In genomic region chr1:53295295-53295694, GRCh38 we compare ENCODE assay signal across 16 cellular contexts. TPM values are rescaled to one million over a fixed set of nuclear protein-coding genes. Genes with fewer than 3 reads are reported as not detected.
A peak's percentile ranks its signal among the peaks of the same experiment; 100 is the strongest.
DNase-seq lines count a peak whose midpoint lies in the region; ATAC-seq, FAIRE-seq and TF ChIP-seq lines count a peak whose summit lies in the region.
"Had no signal": no experiment of that assay in that cellular context is flagged by ENCODE, and none has a peak within 500 bp of the region (broad histone marks: within the 10 kb centered on the region; RNA-seq: fewer than 3 reads in every experiment).

No MANE protein-coding gene starts in this region.

- DNase-seq in T-helper 1 cell (no peak), fibroblast of gingiva (ENCODE audit: low read depth) (peak; percentile 48), NCI-H510A (lab: John Stamatoyannopoulos, UW) (no peak), H54 (ENCODE audit: insufficient read length, low spot score) (no peak)
- no peak for DNase-seq in activated CD4-positive, alpha-beta memory T cell treated with anti-CD3 and anti-CD28 coated beads, Interleukin-2, amount 10 ng/mL, durations not matched to agents 7 days and 5 days
- DNase-seq in naive thymus-derived CD8-positive, alpha-beta T cell: no peak
- DNase-seq: cerebellar nuclear complex, hippocampal formation, PC-9, psoas muscle had no signal

- no peak for FAIRE-seq in H54 (lab: Jason Lieb, UNC)
- FAIRE-seq: keratinocyte had no signal

- H3K36me3 Mint-ChIP-seq in T-helper 1 cell treated with Interleukin-12 subunit alpha and Interleukin-12 subunit beta and Interleukin-4 antibody, amounts not matched to agents 30 μg/mL and 1 μg/mL, for 36 hours (ENCODE audit: low read depth): peaks cover 2% of the 10 kb centered on the region
- peaks cover 7% of the 10 kb centered on the region for H3K36me3 Mint-ChIP-seq in activated CD4-positive, alpha-beta memory T cell treated with anti-CD3 and anti-CD28 coated beads, Interleukin-2, amount 10 ng/mL, durations not matched to agents 7 days and 5 days (ENCODE audit: low read depth)
- peaks cover 17% of the 10 kb centered on the region for H3K36me3 Mint-ChIP-seq in stimulated activated memory B cell treated with anti-CD40 and anti-IgM and Interleukin-4, amounts not matched to agents 10 μg/mL and 1 μg/mL and 100 μg/mL, for 72 hours
- H3K36me3 Mint-ChIP-seq in naive thymus-derived CD8-positive, alpha-beta T cell: no peaks in the 10 kb centered on the region
- H3K36me3 Mint-ChIP-seq: activated naive CD8-positive, alpha-beta T cell had no signal

- POLR2A ChIA-PET in activated CD4-positive, alpha-beta memory T cell treated with anti-CD3 and anti-CD28 coated beads, Interleukin-2, amount 10 ng/mL, durations not matched to agents 7 days and 5 days (lab: Charles Lee): interaction anchor here (1.0 to 5.0 kb wide), 4 partner anchors 8 to 31 kb away, joined by 3 to 40 read pairs (median 4); partner anchors contain the start of gene LRP8
- POLR2A ChIA-PET in naive thymus-derived CD8-positive, alpha-beta T cell (lab: Charles Lee): no interaction called here

- no peaks in the 10 kb centered on the region for H3K9me3 Mint-ChIP-seq in T-helper 1 cell treated with Interleukin-12 subunit alpha and Interleukin-12 subunit beta and Interleukin-4 antibody, amounts not matched to agents 30 μg/mL and 1 μg/mL, for 36 hours
- no peaks in the 10 kb centered on the region for H3K9me3 Mint-ChIP-seq in activated CD4-positive, alpha-beta memory T cell treated with anti-CD3 and anti-CD28 coated beads, Interleukin-2, amount 10 ng/mL, durations not matched to agents 7 days and 5 days
- no peaks in the 10 kb centered on the region for H3K9me3 Mint-ChIP-seq in stimulated activated memory B cell treated with anti-CD40 and anti-IgM and Interleukin-4, amounts not matched to agents 10 μg/mL and 1 μg/mL and 100 μg/mL, for 72 hours
- H3K9me3 Mint-ChIP-seq in naive thymus-derived CD8-positive, alpha-beta T cell: no peaks in the 10 kb centered on the region
- H3K9me3 Mint-ChIP-seq: activated T-cell treated with anti-CD3 and anti-CD28 coated beads, Interleukin-2, amount 50 U/mL, for 24 hours; nephron had no signal

- H3K4me1 Mint-ChIP-seq in T-helper 1 cell treated with Interleukin-12 subunit alpha and Interleukin-12 subunit beta and Interleukin-4 antibody, amounts not matched to agents 30 μg/mL and 1 μg/mL, for 36 hours (ENCODE audit: low read depth): peaks cover 51% of the 10 kb centered on the region
- H3K4me1 Mint-ChIP-seq in activated CD4-positive, alpha-beta memory T cell treated with anti-CD3 and anti-CD28 coated beads, Interleukin-2, amount 10 ng/mL, durations not matched to agents 7 days and 5 days: peaks cover 55% of the 10 kb centered on the region
- peaks cover 53% of the 10 kb centered on the region for H3K4me1 Mint-ChIP-seq in stimulated activated memory B cell treated with anti-CD40 and anti-IgM and Interleukin-4, amounts not matched to agents 10 μg/mL and 1 μg/mL and 100 μg/mL, for 72 hours
- peaks cover 2 to 28% (median 18%) of the 10 kb centered on the region in 4 donors for H3K4me1 Mint-ChIP-seq in naive thymus-derived CD8-positive, alpha-beta T cell

- peak overlapping the region; percentile 91 for H3K27ac Mint-ChIP-seq in T-helper 1 cell treated with Interleukin-12 subunit alpha and Interleukin-12 subunit beta and Interleukin-4 antibody, amounts not matched to agents 30 μg/mL and 1 μg/mL, for 36 hours
- peak overlapping the region; percentile 90 for H3K27ac Mint-ChIP-seq in activated CD4-positive, alpha-beta memory T cell treated with anti-CD3 and anti-CD28 coated beads, Interleukin-2, amount 10 ng/mL, durations not matched to agents 7 days and 5 days
- peak overlapping the region; percentile 58 for H3K27ac Mint-ChIP-seq in stimulated activated memory B cell treated with anti-CD40 and anti-IgM and Interleukin-4, amounts not matched to agents 10 μg/mL and 1 μg/mL and 100 μg/mL, for 72 hours
- no peak overlapping the region for H3K27ac Mint-ChIP-seq in naive thymus-derived CD8-positive, alpha-beta T cell
- H3K27ac Mint-ChIP-seq: activated naive CD8-positive, alpha-beta T cell had no signal

- no peak overlapping the region for H3K4me3 Mint-ChIP-seq in T-helper 1 cell treated with Interleukin-12 subunit alpha and Interleukin-12 subunit beta and Interleukin-4 antibody, amounts not matched to agents 30 μg/mL and 1 μg/mL, for 36 hours
- H3K4me3 Mint-ChIP-seq in activated CD4-positive, alpha-beta memory T cell treated with anti-CD3 and anti-CD28 coated beads, Interleukin-2, amount 10 ng/mL, durations not matched to agents 7 days and 5 days: no peak overlapping the region
- H3K4me3 Mint-ChIP-seq in stimulated activated memory B cell treated with anti-CD40 and anti-IgM and Interleukin-4, amounts not matched to agents 10 μg/mL and 1 μg/mL and 100 μg/mL, for 72 hours: no peak overlapping the region
- no peak overlapping the region for H3K4me3 Mint-ChIP-seq in naive thymus-derived CD8-positive, alpha-beta T cell
- H3K4me3 Mint-ChIP-seq: activated naive CD8-positive, alpha-beta T cell; activated T-cell treated with anti-CD3 and anti-CD28 coated beads, Interleukin-2, amount 50 U/mL, for 24 hours had no signal

- TF ChIP-seq POLR2A in H54 (IDR thresholded peaks at IDR 0.05; ENCODE audit: low read depth, low read length): no peak

- no peaks in the 10 kb centered on the region for H3K27me3 Mint-ChIP-seq in T-helper 1 cell treated with Interleukin-12 subunit alpha and Interleukin-12 subunit beta and Interleukin-4 antibody, amounts not matched to agents 30 μg/mL and 1 μg/mL, for 36 hours (ENCODE audit: low read depth)
- H3K27me3 Mint-ChIP-seq in activated CD4-positive, alpha-beta memory T cell treated with anti-CD3 and anti-CD28 coated beads, Interleukin-2, amount 10 ng/mL, durations not matched to agents 7 days and 5 days: no peaks in the 10 kb centered on the region
- H3K27me3 Mint-ChIP-seq in stimulated activated memory B cell treated with anti-CD40 and anti-IgM and Interleukin-4, amounts not matched to agents 10 μg/mL and 1 μg/mL and 100 μg/mL, for 72 hours: no peaks in the 10 kb centered on the region
- H3K27me3 Mint-ChIP-seq in naive thymus-derived CD8-positive, alpha-beta T cell: no peaks in the 10 kb centered on the region
- H3K27me3 Mint-ChIP-seq: activated naive CD8-positive, alpha-beta T cell; activated T-cell treated with anti-CD3 and anti-CD28 coated beads, Interleukin-2, amount 50 U/mL, for 24 hours had no signal

- CTCF ChIA-PET in activated CD4-positive, alpha-beta memory T cell treated with anti-CD3 and anti-CD28 coated beads, Interleukin-2, amount 10 ng/mL, durations not matched to agents 7 days and 5 days (lab: Charles Lee): interaction anchor here (1.4 to 5.1 kb wide), 3 partner anchors 9 to 99 kb away, joined by 3 to 24 read pairs (median 4); no protein-coding TSS in a partner anchor

- no peak for ATAC-seq in stimulated activated memory B cell treated with anti-CD40 and anti-IgM and Interleukin-4, amounts not matched to agents 10 μg/mL and 1 μg/mL and 100 μg/mL, for 72 hours
- no peak for ATAC-seq in naive thymus-derived CD8-positive, alpha-beta T cell
- ATAC-seq: psoas muscle had no signal

RNA-seq across cellular contexts. Expression of gene LRP8, which starts 32.6 kb away (rescaled TPM):
- total RNA-seq in activated CD4-positive, alpha-beta memory T cell treated with anti-CD3 and anti-CD28 coated beads, Interleukin-2, amount 10 ng/mL, durations not matched to agents 7 days and 5 days: 10 to 100 TPM; 51.5 to 52.7 TPM
- 10 to 100 TPM; 11.4 to 11.7 TPM for total RNA-seq in naive thymus-derived CD8-positive, alpha-beta T cell
- polyA plus RNA-seq in naive thymus-derived CD8-positive, alpha-beta T cell: 1 to 10 TPM in 2 of 3 donors, under 1 TPM in 1; 0.75 to 1.4 (median 1.3) TPM

RNA-seq across cellular contexts. Expression of gene MAGOH, which starts 57.0 kb away (rescaled TPM):
- total RNA-seq in activated CD4-positive, alpha-beta memory T cell treated with anti-CD3 and anti-CD28 coated beads, Interleukin-2, amount 10 ng/mL, durations not matched to agents 7 days and 5 days: 10 to 100 TPM; 65.3 to 65.9 TPM
- total RNA-seq in naive thymus-derived CD8-positive, alpha-beta T cell: 10 to 100 TPM; 54.1 to 61.1 TPM
- polyA plus RNA-seq in naive thymus-derived CD8-positive, alpha-beta T cell: 100 to 1,000 TPM in 2 of 3 donors, 10 to 100 TPM in 1; 99.7 to 116 (median 114) TPM

Comparison
In these comparisons a context has a peak if more than half of its experiments do, and no peak if none do; other contexts are left out.
1. H3K27ac Mint-ChIP-seq: peak in T-helper 1 cell treated with Interleukin-12 subunit alpha and Interleukin-12 subunit beta and Interleukin-4 antibody, amounts not matched to agents 30 μg/mL and 1 μg/mL, for 36 hours (single experiment), activated CD4-positive, alpha-beta memory T cell treated with anti-CD3 and anti-CD28 coated beads, Interleukin-2, amount 10 ng/mL, durations not matched to agents 7 days and 5 days (single experiment) and stimulated activated memory B cell treated with anti-CD40 and anti-IgM and Interleukin-4, amounts not matched to agents 10 μg/mL and 1 μg/mL and 100 μg/mL, for 72 hours (single experiment); none in naive thymus-derived CD8-positive, alpha-beta T cell (0 of 10).
2. RNA of gene LRP8, which starts 32.6 kb away (total RNA-seq): 51.5 to 52.7 TPM in activated CD4-positive, alpha-beta memory T cell treated with anti-CD3 and anti-CD28 coated beads, Interleukin-2, amount 10 ng/mL, durations not matched to agents 7 days and 5 days; 11.4 to 11.7 TPM in naive thymus-derived CD8-positive, alpha-beta T cell; every median in the first group is over 4 times any median in the second.